1 cellular context compared by ENCODE assay signal in genomic region chr4:1398686-1399507, GRCh38.
TF ChIP-seq lines count a peak whose summit lies in the region.

No MANE protein-coding gene starts in this region.

TF ChIP-seq in IMR-90, 13 proteins besides CTCF, POLR2A, EP300 and RAD21:
- TF ChIP-seq USF2 (IDR thresholded peaks at IDR 0.05; ENCODE audit: low read depth, low read length) (no peak), RCOR1 (IDR thresholded peaks at IDR 0.05; ENCODE audit: insufficient replicate concordance, low read length) (no peak)
